ENCODE assay signal across 26 cellular contexts in genomic region chr14:70595443-70596185, GRCh38. TPM values are rescaled to one million over a fixed set of nuclear protein-coding genes. Genes with fewer than 3 reads are reported as not detected.
A peak's percentile ranks its signal among the peaks of the same experiment; 100 is the strongest.
DNase-seq lines count a peak whose midpoint lies in the region; ATAC-seq and TF ChIP-seq lines count a peak whose summit lies in the region.
"Had no signal": no experiment of that assay in that cellular context is flagged by ENCODE, and none has a peak within 500 bp of the region (broad histone marks: within the 10 kb centered on the region; RNA-seq: fewer than 3 reads in every experiment).

No MANE protein-coding gene starts in this region.

- H3K4me1 ChIP-seq in prostate gland (replicated peaks), result peaks cover 9% of the 10 kb centered on the region

- no peaks in the 10 kb centered on the region for H3K9me3 ChIP-seq in prostate gland
- H3K9me3 ChIP-seq: esophagus squamous epithelium, gastroesophageal sphincter, left ventricle myocardium inferior, tibial nerve had no signal

- TF ChIP-seq CTCF in fibroblast of mammary gland (conservative IDR thresholded peaks at IDR 0.05; ENCODE audit: control insufficient read depth, insufficient read depth, low read depth, low read length) (no peak), prostate gland (IDR thresholded peaks at IDR 0.05) (no peak)

- intact Hi-C loops in left ventricle myocardium superior (cut with micrococcal nuclease) (no loop called here), cardiac septum (cut with DNase I) (no loop called here), prostate gland (cut with DNase I) (no loop called here), sciatic nerve (cut with DNase I) (no loop called here)

- H3K27me3 ChIP-seq in prostate gland (replicated peaks; ENCODE audit: insufficient read depth), result no peaks in the 10 kb centered on the region
- H3K27me3 ChIP-seq: esophagus squamous epithelium, gastroesophageal sphincter, hepatocyte, tibial nerve had no signal

- TF ChIP-seq POLR2A in prostate gland (IDR thresholded peaks at IDR 0.05), result no peak

- whole genome bisulfite sequencing in prostate gland, result 85% methylated on average over 9 of the region's 9 CpGs

- ATAC-seq in left ventricle myocardium superior (peak; percentile 29), HG02798 (IDR thresholded peaks at IDR 0.05; ENCODE audit: poor library complexity, unreplicated experiment) (no peak), sciatic nerve (no peak)
- ATAC-seq: gastroesophageal sphincter, GM12878 had no signal

- no peak overlapping the region for H3K4me3 ChIP-seq in fibroblast of mammary gland (ENCODE audit: control insufficient read depth, low read depth, low read length)
- H3K4me3 ChIP-seq in prostate gland, result no peak overlapping the region
- H3K4me3 ChIP-seq: esophagus squamous epithelium, gastroesophageal sphincter, GM12878, hepatocyte, left ventricle myocardium inferior, tibial nerve had no signal

- no peak overlapping the region for H3K27ac ChIP-seq in prostate gland
- H3K27ac ChIP-seq: esophagus squamous epithelium, gastroesophageal sphincter, hepatocyte, left ventricle myocardium inferior, tibial nerve had no signal

- peak; percentile 31 for DNase-seq in left ventricle myocardium superior
- no peak for DNase-seq in cardiac septum (ENCODE audit: low spot score)
- peak; percentile 25 for DNase-seq in astrocyte of the hippocampus (ENCODE audit: low read depth, low spot score)
- peak; percentile 52 for DNase-seq in fibroblast of mammary gland (ENCODE audit: low read depth)
- no peak for DNase-seq in prostate gland (ENCODE audit: low spot score)
- DNase-seq in sciatic nerve (ENCODE audit: low spot score), result no peak
- no peak for DNase-seq in activated gamma-delta T cell (lab: John Stamatoyannopoulos, UW)
- DNase-seq: activated CD4-positive, alpha-beta T cell treated with anti-CD3 and anti-CD28 coated beads for 48 hours; activated CD8-positive, alpha-beta memory T cell treated with anti-CD3 and anti-CD28 coated beads for 24 hours; activated gamma-delta T cell treated with Interleukin-2 at 50 U/mL for 16 hours; activated T-cell treated with anti-CD3 and anti-CD28 coated beads, Interleukin-2, amount 50 U/mL, for 1 hour; AML-193; CD4-positive, alpha-beta T cell; esophagus squamous epithelium; immature natural killer cell; left ventricle myocardium inferior; naive B cell; NCI-H1436; NCI-H2081 treated with DMSO at 0.1 percent for 48 hours; NCI-H748 treated with DMSO at 0.1 percent for 48 hours; T-helper 2 cell had no signal

- H3K36me3 ChIP-seq in prostate gland, result peaks cover 7 to 9% of the 10 kb centered on the region in 2 donors

RNA-seq across cellular contexts. Expression of gene MED6, which starts 4.8 kb away (rescaled TPM):
- total RNA-seq in left ventricle myocardium superior (18.6 TPM), cardiac septum (21.7 TPM), prostate gland (10 to 100 TPM; 27.4 to 41.4 TPM), sciatic nerve (44.7 TPM)

RNA-seq across cellular contexts. Expression of gene TTC9, which starts 46.1 kb away (rescaled TPM):
- 0.67 TPM for total RNA-seq in left ventricle myocardium superior
- total RNA-seq in cardiac septum, result 2.9 TPM
- total RNA-seq in prostate gland, result 1 to 10 TPM; 3.2 to 6.7 TPM
- total RNA-seq in sciatic nerve, result 11.1 TPM

Comparison
In these comparisons a context has a peak if more than half of its experiments do, and no peak if none do; other contexts are left out.
1. DNase-seq: peak in left ventricle myocardium superior (single experiment), astrocyte of the hippocampus (single experiment) and fibroblast of mammary gland (single experiment); none in cardiac septum (single experiment), prostate gland (single experiment), sciatic nerve (single experiment) and activated gamma-delta T cell (single experiment).